ENCODE assay signal across 1 cellular context in genomic region chr9:98315551-98316060, GRCh38.
TF ChIP-seq lines count a peak whose summit lies in the region.

No MANE protein-coding gene starts in this region.

TF ChIP-seq in K562, 482 proteins besides CTCF, POLR2A, EP300 and RAD21 (continued from another document and continues in another):
- TF ChIP-seq ID3 (CRISPR knock-in tag; IDR thresholded peaks at IDR 0.05) (no peak), ID3 (tag; IDR thresholded peaks at IDR 0.05) (0 out of 2 replicates have a peak, but pooled peaks have one; percentile 58), BRCA1 (IDR thresholded peaks at IDR 0.05) (no peak), BRCA1 (CRISPR knock-in tag; IDR thresholded peaks at IDR 0.05) (no peak), L3MBTL2 (IDR thresholded peaks at IDR 0.05) (peak; percentile 39; the same call in 1 of the 2 replicates), YY1 (IDR thresholded peaks at IDR 0.05; ENCODE audit: borderline replicate concordance in 1 of 3, control insufficient read depth in 1 of 3, extremely low read depth in 1 of 3, insufficient read depth in 3 of 3, insufficient read length in 1 of 3, insufficient replicate concordance in 2 of 3, low read depth in 1 of 3, low read length in 2 of 3) (no peak), CBFA2T3 (IDR thresholded peaks at IDR 0.05) (peak; percentile 32; the same call in 1 of the 2 replicates), CTBP1 (IDR thresholded peaks at IDR 0.05; ENCODE audit: borderline replicate concordance) (peak; percentile 69; the same call in 1 of the 2 replicates), CBX8 (IDR thresholded peaks at IDR 0.05; ENCODE audit: borderline replicate concordance, extremely low read depth, low read depth, low read length, poor library complexity, severe bottlenecking) (no peak), ATF1 (CRISPR knock-in tag; IDR thresholded peaks at IDR 0.05) (no peak), ATF1 (tag; IDR thresholded peaks at IDR 0.05) (peak; percentile 43), RUNX1 (IDR thresholded peaks at IDR 0.05; ENCODE audit: low read depth) (0 out of 2 replicates have a peak, but pooled peaks have one; percentile 46), U2AF2 (optimal IDR thresholded peaks at IDR 0.05; ENCODE audit: low read depth, low read length) (no peak), TGIF2 (CRISPR knock-in tag; IDR thresholded peaks at IDR 0.05) (no peak), KDM4B (IDR thresholded peaks at IDR 0.05; ENCODE audit: borderline replicate concordance in 2 of 2, low read depth in 1 of 2) (no peak), ZNF354B (CRISPR knock-in tag; IDR thresholded peaks at IDR 0.05) (no peak), FOXJ2 (tag; IDR thresholded peaks at IDR 0.05) (no peak), YBX1 (IDR thresholded peaks at IDR 0.05) (no peak), TCF7L2 (IDR thresholded peaks at IDR 0.05; ENCODE audit: low read depth, low read length) (no peak), PHF8 (IDR thresholded peaks at IDR 0.05; ENCODE audit: borderline replicate concordance, low read length) (no peak), JUND (IDR thresholded peaks at IDR 0.05; ENCODE audit: borderline replicate concordance, low read depth, low read length) (peak; percentile 56), JUND (tag; IDR thresholded peaks at IDR 0.05; ENCODE audit: borderline replicate concordance, low read depth, low read length) (peak; percentile 60; the same call in 1 of the 3 replicates), HDAC2 (IDR thresholded peaks at IDR 0.05) (0 out of 2 replicates have a peak, but pooled peaks have one; percentile 14), CC2D1A (IDR thresholded peaks at IDR 0.05) (peak; percentile 86), ZNF785 (CRISPR knock-in tag; IDR thresholded peaks at IDR 0.05) (no peak), NONO (IDR thresholded peaks at IDR 0.05; ENCODE audit: low read depth in 2 of 2, low read length in 1 of 2) (peak in 1 of 2 experiments; percentile 46; a peak in 1 of 4 replicates), CGGBP1 (CRISPR knock-in tag; IDR thresholded peaks at IDR 0.05) (no peak), SUPT5H (IDR thresholded peaks at IDR 0.05) (no peak), GATAD2A (IDR thresholded peaks at IDR 0.05) (peak; percentile 94), ZBTB34 (CRISPR knock-in tag; IDR thresholded peaks at IDR 0.05) (no peak), GABPB1 (CRISPR knock-in tag; IDR thresholded peaks at IDR 0.05) (peak; percentile 66), ILF3 (IDR thresholded peaks at IDR 0.05; ENCODE audit: borderline replicate concordance) (no peak), CHCHD3 (CRISPR knock-in tag; IDR thresholded peaks at IDR 0.05) (no peak), SMAD4 (CRISPR knock-in tag; conservative IDR thresholded peaks at IDR 0.05) (peak; percentile 55), GATAD2B (IDR thresholded peaks at IDR 0.05; ENCODE audit: borderline replicate concordance) (peak; percentile 33; the same call in 1 of the 2 replicates), ZNF232 (CRISPR knock-in tag; IDR thresholded peaks at IDR 0.05) (no peak), ESRRB (CRISPR knock-in tag; IDR thresholded peaks at IDR 0.05; ENCODE audit: borderline replicate concordance) (no peak), ZNF589 (CRISPR knock-in tag; IDR thresholded peaks at IDR 0.05; ENCODE audit: low read depth) (no peak), EZH2 (IDR thresholded peaks at IDR 0.05; ENCODE audit: borderline replicate concordance, low read depth, low read length) (no peak), BHLHE40 (IDR thresholded peaks at IDR 0.05; ENCODE audit: low read length) (peak; percentile 20; the same call in 1 of the 2 replicates), KLF1 (tag; IDR thresholded peaks at IDR 0.05) (0 out of 2 replicates have a peak, but pooled peaks have one; percentile 17), MAZ (CRISPR knock-in tag; conservative IDR thresholded peaks at IDR 0.05 in 1 of 2, IDR thresholded peaks at IDR 0.05 in 1 of 2) (peak in 1 of 2 experiments; percentile 19; a peak in 1 of 4 replicates), TEAD2 (tag; IDR thresholded peaks at IDR 0.05) (no peak), HMBOX1 (IDR thresholded peaks at IDR 0.05) (peak; percentile 83), KDM1A (IDR thresholded peaks at IDR 0.05) (peak in 1 of 2 experiments; percentile 39; a peak in 2 of 4 replicates), EP400 (IDR thresholded peaks at IDR 0.05) (peak; percentile 34; the same call in 1 of the 2 replicates), ZC3H8 (IDR thresholded peaks at IDR 0.05) (no peak), FOXM1 (IDR thresholded peaks at IDR 0.05; ENCODE audit: low read depth) (no peak), FOXM1 (CRISPR knock-in tag; IDR thresholded peaks at IDR 0.05; ENCODE audit: low read depth) (no peak)
- TF ChIP-seq, protein P1, sequence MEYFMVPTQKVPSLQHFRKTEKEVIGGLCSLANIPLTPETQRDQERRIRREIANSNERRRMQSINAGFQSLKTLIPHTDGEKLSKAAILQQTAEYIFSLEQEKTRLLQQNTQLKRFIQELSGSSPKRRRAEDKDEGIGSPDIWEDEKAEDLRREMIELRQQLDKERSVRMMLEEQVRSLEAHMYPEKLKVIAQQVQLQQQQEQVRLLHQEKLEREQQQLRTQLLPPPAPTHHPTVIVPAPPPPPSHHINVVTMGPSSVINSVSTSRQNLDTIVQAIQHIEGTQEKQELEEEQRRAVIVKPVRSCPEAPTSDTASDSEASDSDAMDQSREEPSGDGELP (CRISPR knock-in tag; IDR thresholded peaks at IDR 0.05; ENCODE audit: borderline replicate concordance): peak; percentile 60; the same call in 1 of the 2 replicates
- TF ChIP-seq, protein P2, sequence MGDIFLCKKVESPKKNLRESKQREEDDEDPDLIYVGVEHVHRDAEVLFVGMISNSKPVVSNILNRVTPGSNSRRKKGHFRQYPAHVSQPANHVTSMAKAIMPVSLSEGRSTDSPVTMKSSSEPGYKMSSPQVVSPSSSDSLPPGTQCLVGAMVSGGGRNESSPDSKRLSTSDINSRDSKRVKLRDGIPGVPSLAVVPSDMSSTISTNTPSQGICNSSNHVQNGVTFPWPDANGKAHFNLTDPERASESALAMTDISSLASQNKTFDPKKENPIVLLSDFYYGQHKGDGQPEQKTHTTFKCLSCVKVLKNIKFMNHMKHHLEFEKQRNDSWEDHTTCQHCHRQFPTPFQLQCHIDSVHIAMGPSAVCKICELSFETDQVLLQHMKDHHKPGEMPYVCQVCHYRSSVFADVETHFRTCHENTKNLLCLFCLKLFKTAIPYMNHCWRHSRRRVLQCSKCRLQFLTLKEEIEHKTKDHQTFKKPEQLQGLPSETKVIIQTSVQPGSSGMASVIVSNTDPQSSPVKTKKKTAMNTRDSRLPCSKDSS (IDR thresholded peaks at IDR 0.05; ENCODE audit: low read depth, partially characterized antibody): no peak
- TF ChIP-seq, protein P3, sequence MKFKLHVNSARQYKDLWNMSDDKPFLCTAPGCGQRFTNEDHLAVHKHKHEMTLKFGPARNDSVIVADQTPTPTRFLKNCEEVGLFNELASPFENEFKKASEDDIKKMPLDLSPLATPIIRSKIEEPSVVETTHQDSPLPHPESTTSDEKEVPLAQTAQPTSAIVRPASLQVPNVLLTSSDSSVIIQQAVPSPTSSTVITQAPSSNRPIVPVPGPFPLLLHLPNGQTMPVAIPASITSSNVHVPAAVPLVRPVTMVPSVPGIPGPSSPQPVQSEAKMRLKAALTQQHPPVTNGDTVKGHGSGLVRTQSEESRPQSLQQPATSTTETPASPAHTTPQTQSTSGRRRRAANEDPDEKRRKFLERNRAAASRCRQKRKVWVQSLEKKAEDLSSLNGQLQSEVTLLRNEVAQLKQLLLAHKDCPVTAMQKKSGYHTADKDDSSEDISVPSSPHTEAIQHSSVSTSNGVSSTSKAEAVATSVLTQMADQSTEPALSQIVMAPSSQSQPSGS (CRISPR knock-in tag; IDR thresholded peaks at IDR 0.05): no peak
- TF ChIP-seq, protein P4, sequence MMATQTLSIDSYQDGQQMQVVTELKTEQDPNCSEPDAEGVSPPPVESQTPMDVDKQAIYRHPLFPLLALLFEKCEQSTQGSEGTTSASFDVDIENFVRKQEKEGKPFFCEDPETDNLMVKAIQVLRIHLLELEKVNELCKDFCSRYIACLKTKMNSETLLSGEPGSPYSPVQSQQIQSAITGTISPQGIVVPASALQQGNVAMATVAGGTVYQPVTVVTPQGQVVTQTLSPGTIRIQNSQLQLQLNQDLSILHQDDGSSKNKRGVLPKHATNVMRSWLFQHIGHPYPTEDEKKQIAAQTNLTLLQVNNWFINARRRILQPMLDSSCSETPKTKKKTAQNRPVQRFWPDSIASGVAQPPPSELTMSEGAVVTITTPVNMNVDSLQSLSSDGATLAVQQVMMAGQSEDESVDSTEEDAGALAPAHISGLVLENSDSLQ (IDR thresholded peaks at IDR 0.05): peak; percentile 20; the same call in 1 of the 2 replicates
- TF ChIP-seq, protein P5, sequence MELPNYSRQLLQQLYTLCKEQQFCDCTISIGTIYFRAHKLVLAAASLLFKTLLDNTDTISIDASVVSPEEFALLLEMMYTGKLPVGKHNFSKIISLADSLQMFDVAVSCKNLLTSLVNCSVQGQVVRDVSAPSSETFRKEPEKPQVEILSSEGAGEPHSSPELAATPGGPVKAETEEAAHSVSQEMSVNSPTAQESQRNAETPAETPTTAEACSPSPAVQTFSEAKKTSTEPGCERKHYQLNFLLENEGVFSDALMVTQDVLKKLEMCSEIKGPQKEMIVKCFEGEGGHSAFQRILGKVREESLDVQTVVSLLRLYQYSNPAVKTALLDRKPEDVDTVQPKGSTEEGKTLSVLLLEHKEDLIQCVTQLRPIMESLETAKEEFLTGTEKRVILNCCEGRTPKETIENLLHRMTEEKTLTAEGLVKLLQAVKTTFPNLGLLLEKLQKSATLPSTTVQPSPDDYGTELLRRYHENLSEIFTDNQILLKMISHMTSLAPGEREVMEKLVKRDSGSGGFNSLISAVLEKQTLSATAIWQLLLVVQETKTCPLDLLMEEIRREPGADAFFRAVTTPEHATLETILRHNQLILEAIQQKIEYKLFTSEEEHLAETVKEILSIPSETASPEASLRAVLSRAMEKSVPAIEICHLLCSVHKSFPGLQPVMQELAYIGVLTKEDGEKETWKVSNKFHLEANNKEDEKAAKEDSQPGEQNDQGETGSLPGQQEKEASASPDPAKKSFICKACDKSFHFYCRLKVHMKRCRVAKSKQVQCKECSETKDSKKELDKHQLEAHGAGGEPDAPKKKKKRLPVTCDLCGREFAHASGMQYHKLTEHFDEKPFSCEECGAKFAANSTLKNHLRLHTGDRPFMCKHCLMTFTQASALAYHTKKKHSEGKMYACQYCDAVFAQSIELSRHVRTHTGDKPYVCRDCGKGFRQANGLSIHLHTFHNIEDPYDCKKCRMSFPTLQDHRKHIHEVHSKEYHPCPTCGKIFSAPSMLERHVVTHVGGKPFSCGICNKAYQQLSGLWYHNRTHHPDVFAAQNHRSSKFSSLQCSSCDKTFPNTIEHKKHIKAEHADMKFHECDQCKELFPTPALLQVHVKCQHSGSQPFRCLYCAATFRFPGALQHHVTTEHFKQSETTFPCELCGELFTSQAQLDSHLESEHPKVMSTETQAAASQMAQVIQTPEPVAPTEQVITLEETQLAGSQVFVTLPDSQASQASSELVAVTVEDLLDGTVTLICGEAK (IDR thresholded peaks at IDR 0.05): no peak
- TF ChIP-seq, protein P5 (CRISPR knock-in tag; IDR thresholded peaks at IDR 0.05): no peak
